In the genomic region with DNA sequence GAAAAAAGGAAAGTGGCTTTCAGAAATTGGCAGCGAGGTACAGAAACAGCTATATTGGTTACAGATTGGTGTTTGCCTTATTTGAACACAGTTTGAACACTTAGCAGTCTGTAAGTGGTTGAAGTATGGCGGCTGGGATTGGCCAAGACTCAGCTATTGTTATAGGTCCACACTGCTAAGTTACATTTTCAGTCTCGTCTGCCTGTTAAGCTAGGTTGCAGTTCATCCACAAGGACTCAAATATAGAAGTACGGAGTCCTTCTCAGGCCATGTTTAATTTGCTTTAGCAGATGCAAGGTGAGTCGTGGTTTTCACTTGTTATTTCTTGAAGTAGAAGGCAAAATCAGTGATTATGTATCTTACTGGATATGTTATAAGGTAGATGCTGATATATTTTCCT, we compare ENCODE assay signal across 28 cellular contexts.
"Had no signal": no experiment of that assay in that cellular context is flagged by ENCODE, and none has a peak within 500 bp of the region (broad histone marks: within the 10 kb centered on the region; RNA-seq: fewer than 3 reads in every experiment).

No MANE protein-coding gene starts in this region.

- H3K4me1 Mint-ChIP-seq: naive thymus-derived CD4-positive, alpha-beta T cell; natural killer cell; nephron; stimulated activated memory B cell treated with anti-CD40 and anti-IgM and Interleukin-4, amounts not matched to agents 10 μg/mL and 1 μg/mL and 100 μg/mL, for 72 hours had no signal

- H3K9ac ChIP-seq: parathyroid adenoma had no signal

- H3K36me3 Mint-ChIP-seq: natural killer cell; stimulated activated memory B cell treated with anti-CD40 and anti-IgM and Interleukin-4, amounts not matched to agents 10 μg/mL and 1 μg/mL and 100 μg/mL, for 72 hours had no signal

- H3K27me3 ChIP-seq: ovary, right lobe of liver, sigmoid colon, suprapubic skin, testis, tibial nerve, upper lobe of left lung, vagina had no signal

- H3K27ac ChIP-seq: ovary, parathyroid adenoma, psoas muscle, right lobe of liver, sigmoid colon, suprapubic skin, testis, tibial nerve, upper lobe of left lung, vagina had no signal

- H3K27ac Mint-ChIP-seq: naive thymus-derived CD4-positive, alpha-beta T cell; natural killer cell; nephron; progenitor cell of endocrine pancreas; stimulated activated memory B cell treated with anti-CD40 and anti-IgM and Interleukin-4, amounts not matched to agents 10 μg/mL and 1 μg/mL and 100 μg/mL, for 72 hours; stimulated activated naive CD8-positive, alpha-beta T cell treated with anti-CD3 and anti-CD28 coated beads, Interleukin-15, amount 100 ng/mL, for 72 hours had no signal

- H3K79me2 ChIP-seq: parathyroid adenoma had no signal

- H3K4me1 ChIP-seq: parathyroid adenoma, psoas muscle, right lobe of liver, sigmoid colon, suprapubic skin, testis, tibial nerve, upper lobe of left lung, vagina had no signal

- H2AFZ ChIP-seq: parathyroid adenoma had no signal

- DNase-seq: naive thymus-derived CD4-positive, alpha-beta T cell; natural killer cell; occipital lobe; ovary; posterior cingulate gyrus; psoas muscle; right cardiac atrium; right lobe of liver; sigmoid colon; small intestine; stimulated activated CD4-positive, alpha-beta T cell treated with anti-CD3 and anti-CD28 coated beads, Interleukin-1b, Interleukin-23, amount 100 ng/mL, for 48 hours; stimulated activated CD4-positive, alpha-beta T cell treated with anti-CD3 and anti-CD28 coated beads, Interleukin-4, amount 100 ng/mL, for 1 hour; stimulated activated CD4-positive, alpha-beta T cell treated with anti-CD3 and anti-CD28 coated beads, Interleukin-4, amount 100 ng/mL, for 4 hours; stimulated activated CD8-positive, alpha-beta memory T cell treated with anti-CD3 and anti-CD28 coated beads, Interleukin-4, amount 100 ng/mL, for 48 hours; stimulated activated naive CD4-positive, alpha-beta T cell; stimulated activated naive CD8-positive, alpha-beta T cell treated with anti-CD3 and anti-CD28 coated beads, Interleukin-15, amount 100 ng/mL, for 72 hours; stimulated activated naive CD8-positive, alpha-beta T cell treated with anti-CD3 and anti-CD28 coated beads, Interleukin-15, Interleukin-2, amounts not matched to agents 100 U/mL and 50 U/mL, for 24 hours; substantia nigra; testis; trophoblast cell; upper lobe of left lung had no signal

- ATAC-seq: naive thymus-derived CD4-positive, alpha-beta T cell; natural killer cell; psoas muscle; right cardiac atrium; right lobe of liver; stimulated activated memory B cell treated with anti-CD40 and anti-IgM and Interleukin-4, amounts not matched to agents 10 μg/mL and 1 μg/mL and 100 μg/mL, for 72 hours; stimulated activated naive CD8-positive, alpha-beta T cell treated with anti-CD3 and anti-CD28 coated beads, Interleukin-15, amount 100 ng/mL, for 72 hours; stimulated activated naive CD8-positive, alpha-beta T cell treated with anti-CD3 and anti-CD28 coated beads, Interleukin-15, Interleukin-2, amounts not matched to agents 100 U/mL and 50 U/mL, for 24 hours had no signal

- H3K9me3 Mint-ChIP-seq: natural killer cell; nephron; stimulated activated memory B cell treated with anti-CD40 and anti-IgM and Interleukin-4, amounts not matched to agents 10 μg/mL and 1 μg/mL and 100 μg/mL, for 72 hours; stimulated activated naive CD8-positive, alpha-beta T cell treated with anti-CD3 and anti-CD28 coated beads, Interleukin-15, amount 100 ng/mL, for 72 hours had no signal

- H3K36me3 ChIP-seq: ovary, right lobe of liver, sigmoid colon, suprapubic skin, upper lobe of left lung, vagina had no signal

- H3K9me3 ChIP-seq: ovary, psoas muscle, right lobe of liver, sigmoid colon, suprapubic skin, testis, tibial nerve, upper lobe of left lung, vagina had no signal

- H3K4me3 ChIP-seq: ovary, psoas muscle, right lobe of liver, sigmoid colon, suprapubic skin, testis, tibial nerve, upper lobe of left lung, vagina had no signal

- H3K4me3 Mint-ChIP-seq: naive thymus-derived CD4-positive, alpha-beta T cell; natural killer cell; nephron; stimulated activated memory B cell treated with anti-CD40 and anti-IgM and Interleukin-4, amounts not matched to agents 10 μg/mL and 1 μg/mL and 100 μg/mL, for 72 hours; stimulated activated naive CD8-positive, alpha-beta T cell treated with anti-CD3 and anti-CD28 coated beads, Interleukin-15, amount 100 ng/mL, for 72 hours had no signal

- H3K27me3 Mint-ChIP-seq: progenitor cell of endocrine pancreas; stimulated activated memory B cell treated with anti-CD40 and anti-IgM and Interleukin-4, amounts not matched to agents 10 μg/mL and 1 μg/mL and 100 μg/mL, for 72 hours; stimulated activated naive CD8-positive, alpha-beta T cell treated with anti-CD3 and anti-CD28 coated beads, Interleukin-15, amount 100 ng/mL, for 72 hours had no signal
